In genomic region chr7:10121641-10122040, GRCh38 we compare ENCODE assay signal across 17 cellular contexts.
DNase-seq lines count a peak whose midpoint lies in the region; ATAC-seq and TF ChIP-seq lines count a peak whose summit lies in the region.
"Had no signal": no experiment of that assay in that cellular context is flagged by ENCODE, and none has a peak within 500 bp of the region (broad histone marks: within the 10 kb centered on the region; RNA-seq: fewer than 3 reads in every experiment).

No MANE protein-coding gene starts in this region.

- H3K9ac ChIP-seq in SK-N-SH (no peak overlapping the region), colonic mucosa (ENCODE audit: low read depth in 2 of 2, low read length in 2 of 2) (no peak overlapping the region)

- 16% methylated on average over 2 of the region's 2 CpGs for whole genome bisulfite sequencing in SK-N-SH (ENCODE audit: low lambda C conversion rate)

- TF ChIP-seq RAD21 in SK-N-SH (IDR thresholded peaks at IDR 0.05; ENCODE audit: low read length), result 0 out of 2 replicates have a peak, but pooled peaks have one; percentile 4

- no peaks in the 10 kb centered on the region for H3K36me3 Mint-ChIP-seq in activated CD8-positive, alpha-beta memory T cell treated with anti-CD3 and anti-CD28 coated beads, Interleukin-2, amount 10 ng/mL, durations not matched to agents 7 days and 5 days
- no peaks in the 10 kb centered on the region for H3K36me3 Mint-ChIP-seq in naive thymus-derived CD4-positive, alpha-beta T cell

- no peak for ATAC-seq in SK-N-SH treated with all-trans-retinoic acid at 6 μM for 48 hours
- ATAC-seq in HG03520 (IDR thresholded peaks at IDR 0.05; ENCODE audit: unreplicated experiment), result no peak
- no peak for ATAC-seq in activated CD8-positive, alpha-beta memory T cell treated with anti-CD3 and anti-CD28 coated beads, Interleukin-2, amount 10 ng/mL, durations not matched to agents 7 days and 5 days
- ATAC-seq in naive thymus-derived CD4-positive, alpha-beta T cell, result no peak
- ATAC-seq: A549; activated CD8-positive, alpha-beta T cell treated with anti-CD3 and anti-CD28 coated beads, Interleukin-2, amount 10 ng/mL, durations not matched to agents 7 days and 5 days had no signal

- H3K27me3 Mint-ChIP-seq in activated CD8-positive, alpha-beta memory T cell treated with anti-CD3 and anti-CD28 coated beads, Interleukin-2, amount 10 ng/mL, durations not matched to agents 7 days and 5 days, result no peaks in the 10 kb centered on the region
- H3K27me3 Mint-ChIP-seq in naive thymus-derived CD4-positive, alpha-beta T cell, result no peaks in the 10 kb centered on the region

- H3F3A ChIP-seq in SK-N-SH (replicated peaks; ENCODE audit: insufficient read depth), result no peaks in the 10 kb centered on the region

- intact Hi-C loops in colonic mucosa (cut with DNase I), result no loop called here
- intact Hi-C loops in naive thymus-derived CD4-positive, alpha-beta T cell (cut with micrococcal nuclease), result no loop called here

- no peaks in the 10 kb centered on the region for H3K9me2 ChIP-seq in SK-N-SH

- H3K4me1 ChIP-seq in SK-N-SH (ENCODE audit: control insufficient read depth in 1 of 2, insufficient read depth in 2 of 2, low read depth in 1 of 2, low read length in 1 of 2), result peaks cover 0 to 26% of the 10 kb centered on the region in 2 experiments; a peak in 2 of 4 replicates
- no peaks in the 10 kb centered on the region for H3K4me1 ChIP-seq in colonic mucosa
- no peaks in the 10 kb centered on the region for H3K4me1 ChIP-seq in naive thymus-derived CD4-positive, alpha-beta T cell (ENCODE audit: control insufficient read depth in 2 of 2, insufficient read depth in 2 of 2, low read length in 2 of 2)
- H3K4me1 ChIP-seq: A549, Caco-2, Peyer's patch, transverse colon had no signal

- H3K9me3 Mint-ChIP-seq in activated CD8-positive, alpha-beta memory T cell treated with anti-CD3 and anti-CD28 coated beads, Interleukin-2, amount 10 ng/mL, durations not matched to agents 7 days and 5 days (ENCODE audit: low read depth), result peaks cover 3% of the 10 kb centered on the region
- peaks cover 0 to 8% (median 0%) of the 10 kb centered on the region in 11 donors for H3K9me3 Mint-ChIP-seq in naive thymus-derived CD4-positive, alpha-beta T cell

- no peaks in the 10 kb centered on the region for H3K79me2 ChIP-seq in SK-N-SH (ENCODE audit: insufficient read depth)

- POLR2A ChIA-PET in SK-N-SH (lab: Yijun Ruan, JAX), result no interaction called here
- POLR2A ChIA-PET in naive thymus-derived CD4-positive, alpha-beta T cell (lab: Charles Lee), result no interaction called here

- DNase-seq in SK-N-SH (peak; percentile 10), SK-MEL-5 (ENCODE audit: low read depth, low spot score) (peak; percentile 70), islet precursor cell (peak; percentile 50), colonic mucosa (no peak)
- no peak for DNase-seq in activated CD8-positive, alpha-beta memory T cell treated with anti-CD3 and anti-CD28 coated beads, Interleukin-2, amount 10 ng/mL, durations not matched to agents 7 days and 5 days
- DNase-seq in naive thymus-derived CD4-positive, alpha-beta T cell, result no peak
- DNase-seq: activated CD8-positive, alpha-beta T cell treated with anti-CD3 and anti-CD28 coated beads, Interleukin-2, amount 10 ng/mL, durations not matched to agents 7 days and 5 days; Caco-2; IMR-90; NCI-H2171; Peyer's patch; T-helper 9 cell; transverse colon had no signal

- H3K4me1 Mint-ChIP-seq in activated CD8-positive, alpha-beta memory T cell treated with anti-CD3 and anti-CD28 coated beads, Interleukin-2, amount 10 ng/mL, durations not matched to agents 7 days and 5 days, result no peaks in the 10 kb centered on the region
- no peaks in the 10 kb centered on the region for H3K4me1 Mint-ChIP-seq in naive thymus-derived CD4-positive, alpha-beta T cell

- H2AFZ ChIP-seq in SK-N-SH (ENCODE audit: low read depth), result no peak overlapping the region

- H3K4me3 Mint-ChIP-seq in activated CD8-positive, alpha-beta memory T cell treated with anti-CD3 and anti-CD28 coated beads, Interleukin-2, amount 10 ng/mL, durations not matched to agents 7 days and 5 days, result no peak overlapping the region
- H3K4me3 Mint-ChIP-seq in naive thymus-derived CD4-positive, alpha-beta T cell, result no peak overlapping the region
- H3K4me3 Mint-ChIP-seq: activated CD8-positive, alpha-beta T cell treated with anti-CD3 and anti-CD28 coated beads, Interleukin-2, amount 10 ng/mL, durations not matched to agents 7 days and 5 days had no signal

- TF ChIP-seq EP300 in SK-N-SH (IDR thresholded peaks at IDR 0.05; ENCODE audit: borderline replicate concordance in 1 of 2, low read depth in 1 of 2, low read length in 1 of 2), result no peak

- H3K4me3 ChIP-seq in SK-N-SH (ENCODE audit: low read depth in 2 of 2, low read length in 1 of 2), result no peak overlapping the region
- H3K4me3 ChIP-seq in colonic mucosa, result no peak overlapping the region
- H3K4me3 ChIP-seq in naive thymus-derived CD4-positive, alpha-beta T cell (ENCODE audit: low read length), result no peak overlapping the region
- H3K4me3 ChIP-seq: A549, Peyer's patch, transverse colon had no signal

- H3K27me3 ChIP-seq in SK-N-SH (ENCODE audit: insufficient read depth) (no peaks in the 10 kb centered on the region), colonic mucosa (no peaks in the 10 kb centered on the region)
- no peaks in the 10 kb centered on the region for H3K27me3 ChIP-seq in naive thymus-derived CD4-positive, alpha-beta T cell (ENCODE audit: control insufficient read depth in 2 of 2, insufficient read depth in 2 of 2, low read length in 2 of 2)
- H3K27me3 ChIP-seq: Peyer's patch, transverse colon had no signal

- CTCF ChIA-PET in SK-N-SH (lab: Yijun Ruan, JAX), result interaction anchor here (0.6 kb wide), 1 partner anchor 13 kb away, joined by 3 read pairs; no protein-coding TSS in a partner anchor
- CTCF ChIA-PET in activated CD8-positive, alpha-beta memory T cell treated with anti-CD3 and anti-CD28 coated beads, Interleukin-2, amount 10 ng/mL, durations not matched to agents 7 days and 5 days (lab: Charles Lee), result no interaction called here
- CTCF ChIA-PET in naive thymus-derived CD4-positive, alpha-beta T cell (lab: Charles Lee), result no interaction called here

- H3K36me3 ChIP-seq in SK-N-SH (replicated peaks in 1 of 2; ENCODE audit: control insufficient read depth in 1 of 2, insufficient read depth in 2 of 2, low read length in 1 of 2) (no peaks in the 10 kb centered on the region), colonic mucosa (no peaks in the 10 kb centered on the region)
- no peaks in the 10 kb centered on the region for H3K36me3 ChIP-seq in naive thymus-derived CD4-positive, alpha-beta T cell (ENCODE audit: control insufficient read depth in 2 of 3, insufficient read depth in 3 of 3, low read length in 3 of 3)
- H3K36me3 ChIP-seq: Peyer's patch, transverse colon had no signal

- H3K9me3 ChIP-seq in SK-N-SH, result no peaks in the 10 kb centered on the region; the same call in none of the 2 replicates
- no peaks in the 10 kb centered on the region for H3K9me3 ChIP-seq in colonic mucosa
- no peaks in the 10 kb centered on the region for H3K9me3 ChIP-seq in naive thymus-derived CD4-positive, alpha-beta T cell (ENCODE audit: control insufficient read depth in 2 of 3, low read length in 3 of 3)
- H3K9me3 ChIP-seq: A549, Caco-2, Peyer's patch, transverse colon had no signal

- H3K27ac Mint-ChIP-seq in activated CD8-positive, alpha-beta memory T cell treated with anti-CD3 and anti-CD28 coated beads, Interleukin-2, amount 10 ng/mL, durations not matched to agents 7 days and 5 days, result no peak overlapping the region
- H3K27ac Mint-ChIP-seq in naive thymus-derived CD4-positive, alpha-beta T cell, result no peak overlapping the region
- H3K27ac Mint-ChIP-seq: activated CD8-positive, alpha-beta T cell treated with anti-CD3 and anti-CD28 coated beads, Interleukin-2, amount 10 ng/mL, durations not matched to agents 7 days and 5 days had no signal

- in situ Hi-C loops in SK-MEL-5 (cut with HindIII; ENCODE audit: low pct_unique_long_range_greater_than_20kb, low sequenced_read_pairs), result no loop called here

- H4K20me1 ChIP-seq in SK-N-SH (ENCODE audit: insufficient read depth), result no peaks in the 10 kb centered on the region

- H3K4me2 ChIP-seq in SK-N-SH, result no peak overlapping the region
- H3K4me2 ChIP-seq: A549 had no signal

- H3K27ac ChIP-seq in SK-N-SH (ENCODE audit: low read depth in 2 of 2, low read length in 1 of 2), result peak overlapping the region in 1 of 2 experiments; percentile 100; a peak in 2 of 4 replicates
- no peak overlapping the region for H3K27ac ChIP-seq in colonic mucosa
- H3K27ac ChIP-seq in naive thymus-derived CD4-positive, alpha-beta T cell (ENCODE audit: low read depth, low read length), result no peak overlapping the region
- H3K27ac ChIP-seq: A549, epithelial cell of prostate, Peyer's patch, transverse colon had no signal

- TF ChIP-seq CTCF in SK-N-SH (IDR thresholded peaks at IDR 0.05) (no peak), colonic mucosa (IDR thresholded peaks at IDR 0.05) (no peak)

TF ChIP-seq in SK-N-SH, 30 proteins besides CTCF, POLR2A, EP300 and RAD21 (continues in another document):
- TF ChIP-seq IRF3 (IDR thresholded peaks at IDR 0.05; ENCODE audit: low read depth, low read length) (no peak), SIN3A (IDR thresholded peaks at IDR 0.05; ENCODE audit: borderline replicate concordance, low read depth, low read length) (no peak), FOSL2 (IDR thresholded peaks at IDR 0.05; ENCODE audit: borderline replicate concordance, low read depth) (no peak), GATA2 (CRISPR knock-in tag; IDR thresholded peaks at IDR 0.05) (no peak)

TF ChIP-seq in SK-N-SH treated with all-trans-retinoic acid at 6 μM for 48 hours, 23 proteins besides CTCF, POLR2A, EP300 and RAD21 (continues in another document):
- TF ChIP-seq ZNF8 (CRISPR knock-in tag; IDR thresholded peaks at IDR 0.05) (no peak), SNAI2 (CRISPR knock-in tag; IDR thresholded peaks at IDR 0.05) (no peak), ZFP3 (CRISPR knock-in tag; IDR thresholded peaks at IDR 0.05) (no peak), TOX (CRISPR knock-in tag; IDR thresholded peaks at IDR 0.05; ENCODE audit: borderline replicate concordance) (no peak), ZC3H10 (CRISPR knock-in tag; IDR thresholded peaks at IDR 0.05) (no peak), ISL1 (CRISPR knock-in tag; IDR thresholded peaks at IDR 0.05) (no peak), CREB5 (CRISPR knock-in tag; IDR thresholded peaks at IDR 0.05; ENCODE audit: low read depth) (no peak), PPARA (CRISPR knock-in tag; IDR thresholded peaks at IDR 0.05; ENCODE audit: borderline replicate concordance) (no peak), ZNF565 (CRISPR knock-in tag; conservative IDR thresholded peaks at IDR 0.05; ENCODE audit: low read depth) (no peak)

Comparison
In these comparisons a context has a peak if more than half of its experiments do, and no peak if none do; other contexts are left out.
1. DNase-seq: peak in SK-N-SH (single experiment), SK-MEL-5 (single experiment) and islet precursor cell (single experiment); none in activated CD8-positive, alpha-beta memory T cell treated with anti-CD3 and anti-CD28 coated beads, Interleukin-2, amount 10 ng/mL, durations not matched to agents 7 days and 5 days (single experiment), colonic mucosa (single experiment) and naive thymus-derived CD4-positive, alpha-beta T cell (0 of 9).